Comparison of ENCODE assay signal across 8 cellular contexts in genomic region chr22:39348909-39349505, GRCh38. TPM values are rescaled to one million over a fixed set of nuclear protein-coding genes. Genes with fewer than 3 reads are reported as not detected.
DNase-seq lines count a peak whose midpoint lies in the region; ATAC-seq and TF ChIP-seq lines count a peak whose summit lies in the region.

No MANE protein-coding gene starts in this region.

- no peaks in the 10 kb centered on the region for H3K9me2 ChIP-seq in SU-DHL-6 (replicated peaks; ENCODE audit: insufficient read depth, low read length)

- H4K20me1 ChIP-seq in SU-DHL-6 (ENCODE audit: low read depth, low read length) (no peaks in the 10 kb centered on the region), fibroblast of lung (ENCODE audit: control insufficient read depth, extremely low read depth, insufficient read depth, low read length) (no peaks in the 10 kb centered on the region)

- no peaks in the 10 kb centered on the region for H3K9me3 Mint-ChIP-seq in activated naive CD4-positive, alpha-beta T cell treated with anti-CD3 and anti-CD28 coated beads for 36 hours

- TF ChIP-seq CTCF in SU-DHL-6 (IDR thresholded peaks at IDR 0.05; ENCODE audit: insufficient read depth, low read length, poor library complexity, severe bottlenecking), result no peak
- no peak for TF ChIP-seq CTCF in fibroblast of lung (conservative IDR thresholded peaks at IDR 0.05 in 1 of 2, IDR thresholded peaks at IDR 0.05 in 1 of 2; ENCODE audit: low read depth in 1 of 2, low read length in 2 of 2)
- no peak for TF ChIP-seq CTCF in neutrophil (IDR thresholded peaks at IDR 0.05)

- H3K79me2 ChIP-seq in SU-DHL-6 (ENCODE audit: insufficient read depth, low read length) (no peaks in the 10 kb centered on the region), fibroblast of lung (ENCODE audit: control insufficient read depth, insufficient read depth, low read length) (no peaks in the 10 kb centered on the region)

- H3K9me3 ChIP-seq in SU-DHL-6 (ENCODE audit: insufficient read depth, low read length) (no peaks in the 10 kb centered on the region), fibroblast of lung (ENCODE audit: control insufficient read depth, insufficient read depth, low read depth, low read length) (no peaks in the 10 kb centered on the region), neutrophil (no peaks in the 10 kb centered on the region)

- peak overlapping the region; percentile 51 for H2AFZ ChIP-seq in SU-DHL-6 (ENCODE audit: low read depth, low read length, severe bottlenecking)
- peak overlapping the region; percentile 76 for H2AFZ ChIP-seq in fibroblast of lung (ENCODE audit: low read length)

- peak overlapping the region; percentile 53 for H3K4me2 ChIP-seq in SU-DHL-6 (ENCODE audit: low read depth, low read length, poor library complexity, severe bottlenecking)
- peak overlapping the region; percentile 59 for H3K4me2 ChIP-seq in fibroblast of lung (ENCODE audit: extremely low read depth, insufficient read depth, low read length)

- peak overlapping the region; percentile 55 for H3K9ac ChIP-seq in SU-DHL-6 (ENCODE audit: low read length)
- H3K9ac ChIP-seq in fibroblast of lung (ENCODE audit: insufficient read depth, low read length), result no peak overlapping the region

- H3K27me3 ChIP-seq in SU-DHL-6 (ENCODE audit: low read length) (no peaks in the 10 kb centered on the region), fibroblast of lung (ENCODE audit: control insufficient read depth, insufficient read depth, low read length) (peaks cover 5% of the 10 kb centered on the region), neutrophil (peaks cover 7% of the 10 kb centered on the region)

- ATAC-seq in GM19395 (IDR thresholded peaks at IDR 0.05; ENCODE audit: unreplicated experiment), result no peak

- H3K4me3 Mint-ChIP-seq in activated naive CD4-positive, alpha-beta T cell treated with anti-CD3 and anti-CD28 coated beads for 36 hours, result peak overlapping the region; percentile 73

- no peaks in the 10 kb centered on the region for H3K4me1 ChIP-seq in fibroblast of lung (ENCODE audit: control insufficient read depth, extremely low read depth, insufficient read depth, low read length)
- H3K4me1 ChIP-seq in neutrophil (ENCODE audit: control insufficient read depth in 1 of 2, insufficient read depth in 1 of 2, low read depth in 1 of 2, low read length in 1 of 2), result peaks cover 25 to 28% of the 10 kb centered on the region in 2 experiments

- no peak overlapping the region for H3K27ac Mint-ChIP-seq in activated naive CD4-positive, alpha-beta T cell treated with anti-CD3 and anti-CD28 coated beads for 36 hours

- H3K27ac ChIP-seq in SU-DHL-6 (ENCODE audit: low read depth, low read length) (peak overlapping the region; percentile 53), fibroblast of lung (ENCODE audit: insufficient read depth, low read length) (no peak overlapping the region), neutrophil (peak overlapping the region; percentile 33)

- DNase-seq in activated naive CD4-positive, alpha-beta T cell treated with anti-CD3 and anti-CD28 coated beads for 36 hours, result no peak
- DNase-seq in activated naive CD4-positive, alpha-beta T cell treated with Interleukin-2 at 50 U/mL for 16 hours, result no peak
- DNase-seq in fibroblast of lung (ENCODE audit: low read depth in 2 of 2) (no peak), NCI-H2081 (lab: John Stamatoyannopoulos, UW) (no peak), T1000 (lab: John Stamatoyannopoulos, UW) (no peak)

- H3K4me3 ChIP-seq in SU-DHL-6 (ENCODE audit: insufficient read depth, low read length, poor library complexity, severe bottlenecking), result peak overlapping the region; percentile 55
- peak overlapping the region; percentile 39 to 63 (median 54) for H3K4me3 ChIP-seq in fibroblast of lung (replicated peaks in 1 of 4; ENCODE audit: control extremely low read depth in 1 of 4, insufficient read depth in 1 of 4, low read depth in 3 of 4, low read length in 4 of 4)
- peak overlapping the region; percentile 62 to 64 for H3K4me3 ChIP-seq in neutrophil (ENCODE audit: low read depth in 1 of 2, low read length in 1 of 2)

- H3K4me1 Mint-ChIP-seq in activated naive CD4-positive, alpha-beta T cell treated with anti-CD3 and anti-CD28 coated beads for 36 hours (ENCODE audit: low read depth), result peaks cover 14% of the 10 kb centered on the region

- CTCF ChIA-PET in activated naive CD4-positive, alpha-beta T cell treated with anti-CD3 and anti-CD28 coated beads for 36 hours (lab: Charles Lee), result interaction anchor here (0.6 to 1.0 kb wide), 4 partner anchors 17 to 1469 kb away, joined by 3 to 4 read pairs (median 3); partner anchors contain the start of gene TAB1

- H3F3A ChIP-seq in SU-DHL-6 (ENCODE audit: insufficient read depth), result no peaks in the 10 kb centered on the region

- peaks cover 11% of the 10 kb centered on the region for H3K27me3 Mint-ChIP-seq in activated naive CD4-positive, alpha-beta T cell treated with anti-CD3 and anti-CD28 coated beads for 36 hours (ENCODE audit: low read depth)

- no peaks in the 10 kb centered on the region for H3K36me3 Mint-ChIP-seq in activated naive CD4-positive, alpha-beta T cell treated with anti-CD3 and anti-CD28 coated beads for 36 hours (ENCODE audit: low read depth)

- H3K36me3 ChIP-seq in SU-DHL-6 (ENCODE audit: low read length) (no peaks in the 10 kb centered on the region), fibroblast of lung (ENCODE audit: control insufficient read depth, insufficient read depth, low read length) (no peaks in the 10 kb centered on the region), neutrophil (no peaks in the 10 kb centered on the region)

- intact Hi-C loops in activated naive CD4-positive, alpha-beta T cell treated with anti-CD3 and anti-CD28 coated beads for 36 hours (cut with micrococcal nuclease), result no loop called here

RNA-seq across cellular contexts. Expression of gene SYNGR1, which starts 0.8 kb away (rescaled TPM):
- under 1 TPM; 0.27 to 0.29 TPM for total RNA-seq in activated naive CD4-positive, alpha-beta T cell treated with anti-CD3 and anti-CD28 coated beads for 36 hours
- total RNA-seq in fibroblast of lung, result 7.7 and 13.0 TPM in 2 replicates
- polyA plus RNA-seq in fibroblast of lung, result 12.9 and 13.5 TPM in 2 replicates
- 29.4 and 32.7 TPM in 2 replicates for polyA plus RNA-seq in fibroblast of lung (2012)
- 9.2 and 21.0 TPM in 2 replicates for polyA minus RNA-seq in fibroblast of lung (ENCODE audit: low replicate concordance)

RNA-seq across cellular contexts. Expression of gene RPL3, which starts 29.6 kb away (rescaled TPM):
- 1,000 to 10,000 TPM; 3,434 to 3,511 TPM for total RNA-seq in activated naive CD4-positive, alpha-beta T cell treated with anti-CD3 and anti-CD28 coated beads for 36 hours
- 2,627 and 3,935 TPM in 2 replicates for total RNA-seq in fibroblast of lung
- polyA plus RNA-seq in fibroblast of lung, result 2,773 and 2,862 TPM in 2 replicates
- polyA plus RNA-seq in fibroblast of lung (2012), result 2,320 and 2,565 TPM in 2 replicates
- polyA minus RNA-seq in fibroblast of lung (ENCODE audit: low replicate concordance), result 1,108 and 1,634 TPM in 2 replicates

RNA-seq across cellular contexts. Expression of gene TAB1, which starts 50.6 kb away (rescaled TPM):
- 10 to 100 TPM; 15.2 to 17.7 TPM for total RNA-seq in activated naive CD4-positive, alpha-beta T cell treated with anti-CD3 and anti-CD28 coated beads for 36 hours
- 13.1 and 15.7 TPM in 2 replicates for total RNA-seq in fibroblast of lung
- 13.1 and 14.2 TPM in 2 replicates for polyA plus RNA-seq in fibroblast of lung
- 15.8 and 16.8 TPM in 2 replicates for polyA plus RNA-seq in fibroblast of lung (2012)
- 12.1 and 20.9 TPM in 2 replicates for polyA minus RNA-seq in fibroblast of lung (ENCODE audit: low replicate concordance)
